Comparison of ENCODE assay signal across 26 cellular contexts in the genomic region with DNA sequence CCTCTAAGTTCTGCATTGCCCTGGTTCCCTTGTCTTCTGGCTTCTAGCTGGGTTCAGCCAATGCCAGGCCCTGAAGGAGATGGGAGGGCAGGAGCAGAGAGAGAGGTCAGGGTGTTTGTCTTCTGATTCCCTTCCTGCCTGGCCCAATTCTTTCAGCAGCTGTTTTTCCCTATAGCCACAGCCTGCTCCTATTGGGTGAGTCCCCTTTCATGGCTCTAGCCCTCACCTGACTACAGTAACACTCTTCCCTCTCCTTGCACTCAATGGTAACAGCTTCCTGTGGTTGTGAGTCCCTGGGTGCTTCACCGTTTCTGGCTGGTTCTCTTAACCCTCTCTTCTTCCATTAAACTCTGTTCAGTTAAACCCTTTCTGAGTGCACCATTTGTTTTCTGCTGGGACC. TPM values are rescaled to one million over a fixed set of nuclear protein-coding genes. Genes with fewer than 3 reads are reported as not detected.
DNase-seq lines count a peak whose midpoint lies in the region; ATAC-seq, FAIRE-seq and TF ChIP-seq lines count a peak whose summit lies in the region.
"Had no signal": no experiment of that assay in that cellular context is flagged by ENCODE, and none has a peak within 500 bp of the region (broad histone marks: within the 10 kb centered on the region; RNA-seq: fewer than 3 reads in every experiment).

No MANE protein-coding gene starts in this region.

- no peak overlapping the region for H3K4me3 Mint-ChIP-seq in stimulated activated effector memory CD8-positive, alpha-beta T cell treated with anti-CD3 and anti-CD28 coated beads, Interleukin-12 subunit alpha, Interleukin-12 subunit beta, amount 100 ng/mL, for 72 hours
- H3K4me3 Mint-ChIP-seq: central memory CD8-positive, alpha-beta T cell; naive B cell; stimulated activated naive B cell treated with anti-CD40 and anti-IgM and Interleukin-4, amounts not matched to agents 10 μg/mL and 1 μg/mL and 100 μg/mL, for 72 hours; T-helper 2 cell treated with Interferon-gamma antibody and Interleukin-4, amounts not matched to agents 5 μg/mL and 100 μg/mL, for 36 hours had no signal

- H3K27me3 ChIP-seq in HCT116 (ENCODE audit: insufficient read depth, low read length), result no peaks in the 10 kb centered on the region
- no peaks in the 10 kb centered on the region for H3K27me3 ChIP-seq in PC-9 (ENCODE audit: insufficient read depth, low read depth)
- H3K27me3 ChIP-seq in endothelial cell of umbilical vein (ENCODE audit: control insufficient read depth in 2 of 2, insufficient read depth in 2 of 2, low read length in 2 of 2), result peaks cover 13 to 19% of the 10 kb centered on the region in 2 experiments
- H3K27me3 ChIP-seq in thyroid gland, result no peaks in the 10 kb centered on the region
- H3K27me3 ChIP-seq: ovary had no signal

- H3K9me3 ChIP-seq in HCT116 (ENCODE audit: control insufficient read depth in 1 of 2, insufficient read depth in 1 of 2, low read depth in 1 of 2, low read length in 2 of 2) (no peaks in the 10 kb centered on the region), PC-9 (ENCODE audit: insufficient read depth, low read depth) (peaks cover under 1% of the 10 kb centered on the region), endothelial cell of umbilical vein (replicated peaks; ENCODE audit: control insufficient read depth, insufficient read depth, low read length) (no peaks in the 10 kb centered on the region), thyroid gland (no peaks in the 10 kb centered on the region)
- H3K9me3 ChIP-seq: ovary had no signal

- 39 to 52% methylated on average over 1 of the region's 1 CpG for WGBS in thyroid gland, 2 donors

- no TSS peak for BruUV-seq in HCT116 (replicated peaks; lab: Mats Ljungman, UMichigan)
- no TSS peak for BruUV-seq in PC-9 (replicated peaks; lab: Mats Ljungman, UMichigan)
- no TSS peak for BruUV-seq in endothelial cell of umbilical vein (replicated peaks; lab: Mats Ljungman, UMichigan)

- peaks cover 14% of the 10 kb centered on the region for H3F3A ChIP-seq in PC-9 (ENCODE audit: insufficient read depth, low read depth)

- H3K4me1 Mint-ChIP-seq in stimulated activated effector memory CD8-positive, alpha-beta T cell treated with anti-CD3 and anti-CD28 coated beads, Interleukin-12 subunit alpha, Interleukin-12 subunit beta, amount 100 ng/mL, for 72 hours, result peaks cover 11% of the 10 kb centered on the region
- H3K4me1 Mint-ChIP-seq: central memory CD8-positive, alpha-beta T cell had no signal

- H3K36me3 ChIP-seq in HCT116 (ENCODE audit: control insufficient read depth in 1 of 2, insufficient read depth in 2 of 2, low read length in 2 of 2), result no peaks in the 10 kb centered on the region
- no peaks in the 10 kb centered on the region for H3K36me3 ChIP-seq in PC-9 (ENCODE audit: low read depth)
- H3K36me3 ChIP-seq in endothelial cell of umbilical vein (ENCODE audit: control insufficient read depth in 2 of 2, extremely low read depth in 1 of 2, insufficient read depth in 2 of 2, low read length in 2 of 2), result no peaks in the 10 kb centered on the region
- no peaks in the 10 kb centered on the region for H3K36me3 ChIP-seq in thyroid gland
- H3K36me3 ChIP-seq: heart right ventricle, ovary had no signal

- intact Hi-C loops in HCT116 (cut with micrococcal nuclease) (loop anchor here (2.0 kb wide), 1 partner anchor 98 kb away; no protein-coding TSS in a partner anchor), PC-9 (cut with micrococcal nuclease; ENCODE audit: unreplicated experiment) (no loop called here), endothelial cell of umbilical vein (cut with micrococcal nuclease) (no loop called here), thyroid gland (cut with DNase I) (loop anchor here (5.0 kb wide), 1 partner anchor 96 kb away; no protein-coding TSS in a partner anchor)

- H3K36me3 Mint-ChIP-seq in stimulated activated effector memory CD8-positive, alpha-beta T cell treated with anti-CD3 and anti-CD28 coated beads, Interleukin-12 subunit alpha, Interleukin-12 subunit beta, amount 100 ng/mL, for 72 hours, result no peaks in the 10 kb centered on the region

- H4K20me1 ChIP-seq in HCT116 (ENCODE audit: insufficient read depth) (no peaks in the 10 kb centered on the region), PC-9 (ENCODE audit: insufficient read depth) (no peaks in the 10 kb centered on the region), endothelial cell of umbilical vein (replicated peaks; ENCODE audit: control insufficient read depth, extremely low read depth, insufficient read depth, low read length) (no peaks in the 10 kb centered on the region)

- RAD21 ChIA-PET in HCT116 (lab: Charles Lee; ENCODE audit: low non-redundant PET in 1 of 2, low total read pairs in 2 of 2, uncharacterized antibody in 2 of 2, unreplicated experiment in 2 of 2), result interaction anchor here in 1 of 2 experiments (1.0 to 1.2 kb wide), 2 partner anchors 45 to 98 kb away, joined by 3 read pairs; no protein-coding TSS in a partner anchor

- H3K27ac Mint-ChIP-seq in stimulated activated effector memory CD8-positive, alpha-beta T cell treated with anti-CD3 and anti-CD28 coated beads, Interleukin-12 subunit alpha, Interleukin-12 subunit beta, amount 100 ng/mL, for 72 hours, result peak overlapping the region; percentile 13
- H3K27ac Mint-ChIP-seq: stimulated activated naive B cell treated with anti-CD40 and anti-IgM and Interleukin-4, amounts not matched to agents 10 μg/mL and 1 μg/mL and 100 μg/mL, for 72 hours; T-helper 2 cell treated with Interferon-gamma antibody and Interleukin-4, amounts not matched to agents 5 μg/mL and 100 μg/mL, for 36 hours had no signal

- no peaks in the 10 kb centered on the region for H3K9me2 ChIP-seq in HCT116 (ENCODE audit: insufficient read depth)
- H3K9me2 ChIP-seq in PC-9 (ENCODE audit: insufficient read depth), result no peaks in the 10 kb centered on the region

- no peak overlapping the region for H3K27ac ChIP-seq in HCT116 (ENCODE audit: low read depth, low read length)
- H3K27ac ChIP-seq in PC-9, result peak overlapping the region; percentile 14
- H3K27ac ChIP-seq in endothelial cell of umbilical vein (ENCODE audit: insufficient read depth, low read depth, low read length), result no peak overlapping the region
- H3K27ac ChIP-seq in thyroid gland, result no peak overlapping the region
- H3K27ac ChIP-seq: heart right ventricle, ovary, VCaP had no signal

- peak; percentile 42 for FAIRE-seq in endothelial cell of umbilical vein (lab: Jason Lieb, UNC)
- FAIRE-seq: GM12878 had no signal

- H3K4me1 ChIP-seq in HCT116 (ENCODE audit: control insufficient read depth in 1 of 2, insufficient read depth in 2 of 2, low read length in 2 of 2), result peaks cover 5 to 26% of the 10 kb centered on the region in 2 experiments; a peak in 3 of 4 replicates
- peaks cover 20% of the 10 kb centered on the region for H3K4me1 ChIP-seq in PC-9 (replicated peaks; ENCODE audit: insufficient read depth)
- peaks cover 2% of the 10 kb centered on the region for H3K4me1 ChIP-seq in endothelial cell of umbilical vein (ENCODE audit: control insufficient read depth, extremely low read depth, insufficient read depth, low read length)
- H3K4me1 ChIP-seq in thyroid gland, result no peaks in the 10 kb centered on the region

- dilution Hi-C loops in endothelial cell of umbilical vein (cut with MboI; ENCODE audit: extremely low pct_ligation_motif_present, low sequenced_read_pairs), result no loop called here

- ATAC-seq in HCT116, result no peak
- no peak for ATAC-seq in stimulated activated effector memory CD8-positive, alpha-beta T cell treated with anti-CD3 and anti-CD28 coated beads, Interleukin-12 subunit alpha, Interleukin-12 subunit beta, amount 100 ng/mL, for 72 hours
- ATAC-seq: GM12878 had no signal

- no peak for TF ChIP-seq POLR2A in HCT116 (IDR thresholded peaks at IDR 0.05; ENCODE audit: borderline replicate concordance, extremely low read depth, insufficient read depth, insufficient read length)
- TF ChIP-seq POLR2A in endothelial cell of umbilical vein (IDR thresholded peaks at IDR 0.05; ENCODE audit: low read depth, low read length), result no peak
- no peak for TF ChIP-seq POLR2A in thyroid gland (IDR thresholded peaks at IDR 0.05)

- TF ChIP-seq CTCF in HCT116 (IDR thresholded peaks at IDR 0.05 in 2 of 3, conservative IDR thresholded peaks at IDR 0.05 in 1 of 3; ENCODE audit: borderline replicate concordance in 1 of 3, insufficient read depth in 1 of 3, low read depth in 2 of 3, low read length in 2 of 3) (no peak), PC-9 (conservative IDR thresholded peaks at IDR 0.05) (no peak), endothelial cell of umbilical vein (IDR thresholded peaks at IDR 0.05; ENCODE audit: extremely low read depth in 1 of 2, insufficient read depth in 1 of 2, low read depth in 1 of 2, low read length in 2 of 2) (no peak), thyroid gland (IDR thresholded peaks at IDR 0.05) (no peak)

- H3K4me2 ChIP-seq in HCT116 (ENCODE audit: low read length) (peak overlapping the region; percentile 59), PC-9 (peak overlapping the region; percentile 1; the same call in 1 of the 2 replicates), endothelial cell of umbilical vein (ENCODE audit: insufficient read depth, low read length) (no peak overlapping the region)

- no peak for TF ChIP-seq RAD21 in HCT116 (IDR thresholded peaks at IDR 0.05; ENCODE audit: low read depth)

- CTCF ChIA-PET in HCT116 (lab: Charles Lee), result interaction anchor here (1.4 to 2.7 kb wide), 3 partner anchors 45 to 121 kb away, joined by 6 to 27 read pairs (median 8); no protein-coding TSS in a partner anchor
- CTCF ChIA-PET in PC-9 (lab: Charles Lee), result interaction anchor here (0.9 to 1.2 kb wide), 2 partner anchors 40 to 44 kb away, joined by 3 read pairs; no protein-coding TSS in a partner anchor
- CTCF ChIA-PET in endothelial cell of umbilical vein (lab: Charles Lee), result interaction anchor here (0.8 to 3.3 kb wide), 8 partner anchors 10 to 98 kb away, joined by 3 to 28 read pairs (median 5); no protein-coding TSS in a partner anchor

- no peaks in the 10 kb centered on the region for H3K79me2 ChIP-seq in HCT116 (ENCODE audit: insufficient read depth, low read length)
- H3K79me2 ChIP-seq in PC-9 (ENCODE audit: low read depth), result no peaks in the 10 kb centered on the region
- no peaks in the 10 kb centered on the region for H3K79me2 ChIP-seq in endothelial cell of umbilical vein (ENCODE audit: control insufficient read depth, insufficient read depth, low read length)

- POLR2A ChIA-PET in HCT116 (lab: Charles Lee) (interaction anchor here (0.8 to 0.9 kb wide), 2 partner anchors 11 to 113 kb away, joined by 3 to 5 read pairs; no protein-coding TSS in a partner anchor), PC-9 (lab: Charles Lee; ENCODE audit: unreplicated experiment) (no interaction called here), endothelial cell of umbilical vein (lab: Charles Lee) (no interaction called here)

- H3K9me3 Mint-ChIP-seq in stimulated activated effector memory CD8-positive, alpha-beta T cell treated with anti-CD3 and anti-CD28 coated beads, Interleukin-12 subunit alpha, Interleukin-12 subunit beta, amount 100 ng/mL, for 72 hours, result no peaks in the 10 kb centered on the region
- H3K9me3 Mint-ChIP-seq: central memory CD8-positive, alpha-beta T cell had no signal

- no peaks in the 10 kb centered on the region for H3K9me1 ChIP-seq in endothelial cell of umbilical vein (replicated peaks; ENCODE audit: control insufficient read depth, extremely low read depth, insufficient read depth, low read length)

- H3K4me3 ChIP-seq in HCT116 (replicated peaks in 1 of 2; ENCODE audit: low read depth in 1 of 2, low read length in 2 of 2) (no peak overlapping the region), PC-9 (no peak overlapping the region), endothelial cell of umbilical vein (replicated peaks in 1 of 3; ENCODE audit: insufficient read depth in 1 of 3, low read depth in 1 of 3, low read length in 3 of 3) (no peak overlapping the region), thyroid gland (replicated peaks in 1 of 3) (no peak overlapping the region)
- H3K4me3 ChIP-seq: GM12878, heart right ventricle, ovary had no signal

- DNase-seq in HCT116 (ENCODE audit: low read depth, low spot score) (no peak), PC-9 (peak in 1 of 2 experiments; percentile 24), endothelial cell of umbilical vein (ENCODE audit: low read depth, low spot score) (no peak), NCI-H187 (lab: John Stamatoyannopoulos, UW) (no peak), thyroid gland (no peak)
- no peak for DNase-seq in stimulated activated effector memory CD8-positive, alpha-beta T cell treated with anti-CD3 and anti-CD28 coated beads, Interleukin-12 subunit alpha, Interleukin-12 subunit beta, amount 100 ng/mL, for 72 hours (ENCODE audit: low spot score in 2 of 2)
- DNase-seq in stimulated activated CD4-positive, alpha-beta T cell treated with anti-CD3 and anti-CD28 coated beads, Interleukin-4, amount 100 ng/mL, for 1 hour, result no peak
- DNase-seq: activated CD4-positive, alpha-beta T cell treated with anti-CD3 and anti-CD28 coated beads for 48 hours; activated naive CD4-positive, alpha-beta T cell treated with anti-CD3 and anti-CD28 coated beads, Interleukin-2, amount 50 U/mL, for 16 hours; aorta; DMS79 treated with DMSO at 0.1 percent for 48 hours; heart right ventricle; naive B cell; NCI-H1105; NCI-H2029 treated with DMSO at 0.1 percent for 48 hours; NCI-H345; NCI-H82; ovary; retina; stimulated activated naive B cell treated with anti-CD40 and anti-IgM and Interleukin-4, amounts not matched to agents 10 μg/mL and 1 μg/mL and 100 μg/mL, for 72 hours had no signal

- H3K9ac ChIP-seq in HCT116 (ENCODE audit: low read length) (no peak overlapping the region), endothelial cell of umbilical vein (replicated peaks; ENCODE audit: extremely low read depth, insufficient read depth, low read length) (no peak overlapping the region)

- H2AFZ ChIP-seq in HCT116 (ENCODE audit: low read depth, low read length, poor library complexity, severe bottlenecking) (no peak overlapping the region), PC-9 (no peak overlapping the region), endothelial cell of umbilical vein (ENCODE audit: low read depth, low read length) (no peak overlapping the region)

RNA-seq across cellular contexts. Expression of gene NPFFR1, which starts 17.1 kb away (rescaled TPM):
- total RNA-seq in HCT116 (2021; ENCODE audit: unreplicated experiment) (0.02 TPM), PC-9 (2021) (0.05 and 0.09 TPM in 2 replicates), endothelial cell of umbilical vein (not detected in 2 replicates), thyroid gland (under 1 TPM in 3 of 4 donors, not detected in 1; under 0.01 to 0.13 (median 0.05) TPM)
- 0.01 TPM in 2 replicates for polyA plus RNA-seq in HCT116 (2012)
- not detected in 2 replicates for polyA plus RNA-seq in endothelial cell of umbilical vein
- polyA plus RNA-seq in endothelial cell of umbilical vein (2011; cell fraction: cytosol; rRNA removed), result not detected in 2 replicates
- polyA plus RNA-seq in endothelial cell of umbilical vein (2011; cell fraction: nucleus; rRNA removed), result not detected in 2 replicates
- polyA plus RNA-seq in endothelial cell of umbilical vein (2012), result not detected in 2 replicates
- polyA minus RNA-seq in endothelial cell of umbilical vein, result not detected in 2 replicates
- polyA minus RNA-seq in endothelial cell of umbilical vein (2011; cell fraction: cytosol; rRNA and poly(A)+ RNA removed), result not detected
- polyA minus RNA-seq in endothelial cell of umbilical vein (2011; cell fraction: nucleus; rRNA and poly(A)+ RNA removed), result not detected in 2 replicates
- total RNA-seq: fibroblast of villous mesenchyme, GM12878, HT1080 had no signal
- polyA plus RNA-seq: heart right ventricle had no signal

RNA-seq across cellular contexts. Expression of gene PPA1, which starts 33.5 kb away (rescaled TPM):
- total RNA-seq in HCT116 (2021; ENCODE audit: unreplicated experiment) (234 TPM), PC-9 (2021) (224 and 236 TPM in 2 replicates), endothelial cell of umbilical vein (115 and 140 TPM in 2 replicates), thyroid gland (100 to 1,000 TPM; 151 to 209 (median 185) TPM)
- 143 and 188 TPM in 2 replicates for polyA plus RNA-seq in HCT116 (2012)
- polyA plus RNA-seq in endothelial cell of umbilical vein, result 48.5 and 63.5 TPM in 2 replicates
- 108 and 109 TPM in 2 replicates for polyA plus RNA-seq in endothelial cell of umbilical vein (2011; cell fraction: cytosol; rRNA removed)
- polyA plus RNA-seq in endothelial cell of umbilical vein (2011; cell fraction: nucleus; rRNA removed), result 45.8 and 59.1 TPM in 2 replicates
- polyA plus RNA-seq in endothelial cell of umbilical vein (2012), result 187 and 200 TPM in 2 replicates
- 62.0 and 80.5 TPM in 2 replicates for polyA minus RNA-seq in endothelial cell of umbilical vein
- polyA minus RNA-seq in endothelial cell of umbilical vein (2011; cell fraction: cytosol; rRNA and poly(A)+ RNA removed), result 145 TPM
- 32.3 and 60.3 TPM in 2 replicates for polyA minus RNA-seq in endothelial cell of umbilical vein (2011; cell fraction: nucleus; rRNA and poly(A)+ RNA removed)

Comparison
In these comparisons a context has a peak if more than half of its experiments do, and no peak if none do; other contexts are left out.
1. intact Hi-C loops: an anchor here in HCT116 (2.0 kb wide) and thyroid gland (5.0 kb wide); none called in PC-9 and endothelial cell of umbilical vein.